9 cellular contexts compared by ENCODE assay signal in the genomic region with DNA sequence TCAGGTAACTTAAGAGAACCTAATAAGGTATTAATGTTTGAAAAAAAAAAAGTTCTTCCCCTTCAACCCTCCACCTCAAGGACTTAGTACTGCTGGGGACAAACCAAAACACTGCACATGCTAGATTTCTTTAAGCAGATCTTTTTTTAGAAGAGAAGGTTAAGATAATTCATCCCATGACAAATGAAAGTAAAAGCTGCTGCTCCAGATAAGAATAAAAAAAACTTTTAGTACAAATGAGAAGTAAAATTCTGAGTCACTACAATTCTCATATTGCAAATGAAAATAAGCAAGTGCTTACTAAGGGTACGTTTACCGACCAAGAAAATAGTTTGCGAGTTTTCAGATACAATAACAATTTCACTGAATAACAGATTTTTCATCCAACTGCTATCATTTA. TPM values are rescaled to one million over a fixed set of nuclear protein-coding genes. Genes with fewer than 3 reads are reported as not detected.
DNase-seq lines count a peak whose midpoint lies in the region; ATAC-seq and TF ChIP-seq lines count a peak whose summit lies in the region.
"Had no signal": no experiment of that assay in that cellular context is flagged by ENCODE, and none has a peak within 500 bp of the region (broad histone marks: within the 10 kb centered on the region; RNA-seq: fewer than 3 reads in every experiment).

No MANE protein-coding gene starts in this region.

- H3K27me3 ChIP-seq in WERI-Rb-1 (ENCODE audit: insufficient read depth, low read depth, severe bottlenecking) (no peaks in the 10 kb centered on the region), testis (no peaks in the 10 kb centered on the region), SJCRH30 (no peaks in the 10 kb centered on the region)

- TF ChIP-seq CTCF in WERI-Rb-1 (IDR thresholded peaks at IDR 0.05; ENCODE audit: low read depth, low read length), result no peak
- no peak for TF ChIP-seq CTCF in testis (IDR thresholded peaks at IDR 0.05)

- peaks cover 26% of the 10 kb centered on the region for H3K4me1 Mint-ChIP-seq in memory B cell

- H3K9me3 Mint-ChIP-seq in memory B cell, result no peaks in the 10 kb centered on the region

- H3K36me3 Mint-ChIP-seq in memory B cell, result peaks cover 9% of the 10 kb centered on the region

- WGBS in testis, 2 donors, result 36 to 45% methylated on average over 3 of the region's 3 CpGs

- H3K36me3 ChIP-seq in WERI-Rb-1 (no peaks in the 10 kb centered on the region), testis (ENCODE audit: low read depth, missing control alignments) (no peaks in the 10 kb centered on the region), SJCRH30 (no peaks in the 10 kb centered on the region)

- DNase-seq in LHCN-M2 (ENCODE audit: low read depth) (peak; percentile 63), memory B cell (ENCODE audit: low spot score in 2 of 2) (no peak), kidney glomerular epithelial cell (lab: John Stamatoyannopoulos, UW) (no peak), WERI-Rb-1 (no peak), testis (no peak), SJCRH30 (no peak)

- intact Hi-C loops in testis (cut with DNase I; ENCODE audit: low total_unique reads), result loop anchor here (10.0 kb wide), 1 partner anchor 132 kb away; no protein-coding TSS in a partner anchor

- H3K9me3 ChIP-seq in WERI-Rb-1 (ENCODE audit: severe bottlenecking) (no peaks in the 10 kb centered on the region), testis (no peaks in the 10 kb centered on the region), SJCRH30 (replicated peaks) (no peaks in the 10 kb centered on the region; the same call in 1 of the 2 replicates)

- H3K4me3 ChIP-seq in WERI-Rb-1 (ENCODE audit: low read depth, low read length), result no peak overlapping the region
- H3K4me3 ChIP-seq in testis, result no peak overlapping the region
- no peak overlapping the region for H3K4me3 ChIP-seq in SJCRH30

- H3K4me1 ChIP-seq in testis, result peaks cover 14% of the 10 kb centered on the region
- H3K4me1 ChIP-seq in SJCRH30, result no peaks in the 10 kb centered on the region

- H3K4me3 Mint-ChIP-seq in memory B cell, result no peak overlapping the region

- no peak for TF ChIP-seq POLR2A in testis (IDR thresholded peaks at IDR 0.05)

- H3K27ac ChIP-seq in WERI-Rb-1, result no peak overlapping the region
- no peak overlapping the region for H3K27ac ChIP-seq in testis
- no peak overlapping the region for H3K27ac ChIP-seq in SJCRH30
- H3K27ac ChIP-seq: HL-60 had no signal

- H3K27me3 Mint-ChIP-seq in memory B cell, result no peaks in the 10 kb centered on the region

- H3K27ac Mint-ChIP-seq in memory B cell, result peak overlapping the region; percentile 33

- ATAC-seq in GM18508 (IDR thresholded peaks at IDR 0.05; ENCODE audit: insufficient read depth, unreplicated experiment) (peak; percentile 50), GM21723 (IDR thresholded peaks at IDR 0.05; ENCODE audit: unreplicated experiment) (peak; percentile 90), memory B cell (ENCODE audit: low read depth) (no peak)

RNA-seq across cellular contexts. Expression of a gene that starts 8.9 kb away (rescaled TPM):
- total RNA-seq in LHCN-M2 (2014; rRNA removed) (32.9 and 38.7 TPM in 2 replicates), testis (10 to 100 TPM; 35.7 to 37.7 TPM)
- 11.9 TPM for polyA plus RNA-seq in LHCN-M2 (2012)
- 47.6 TPM for polyA plus RNA-seq in testis (ENCODE audit: insufficient read depth, low read depth, low replicate concordance)
- total RNA-seq in SJCRH30 (2014; rRNA removed; shearing (Covaris generic)), result 12.5 and 15.9 TPM in 2 replicates
